In genomic region chr15:100429116-100429728, GRCh38 we compare ENCODE assay signal across 19 cellular contexts.
"Had no signal": no experiment of that assay in that cellular context is flagged by ENCODE, and none has a peak within 500 bp of the region (broad histone marks: within the 10 kb centered on the region; RNA-seq: fewer than 3 reads in every experiment).

No MANE protein-coding gene starts in this region.

- H3K27ac Mint-ChIP-seq: activated CD4-positive, alpha-beta T cell treated with anti-CD3 and anti-CD28 coated beads, Interleukin-2, amount 10 ng/mL, durations not matched to agents 24 days and 14 days; activated CD8-positive, alpha-beta T cell treated with anti-CD3 and anti-CD28 coated beads for 36 hours; activated naive CD4-positive, alpha-beta T cell treated with anti-CD3 and anti-CD28 coated beads, Interleukin-2, amount 50 U/mL, for 72 hours; naive B cell; stimulated activated effector memory CD8-positive, alpha-beta T cell treated with anti-CD3 and anti-CD28 coated beads, Interleukin-12 subunit alpha, Interleukin-12 subunit beta, amount 100 ng/mL, for 72 hours; T-helper 1 cell treated with Interleukin-12 subunit alpha and Interleukin-12 subunit beta and Interleukin-4 antibody, amounts not matched to agents 30 μg/mL and 1 μg/mL, for 36 hours; type B pancreatic cell had no signal

- H3K27me3 Mint-ChIP-seq: activated CD8-positive, alpha-beta T cell treated with anti-CD3 and anti-CD28 coated beads for 36 hours; type B pancreatic cell had no signal

- H3K4me1 ChIP-seq: esophagus muscularis mucosa, SJSA1, stomach had no signal

- H3K4me3 ChIP-seq: esophagus muscularis mucosa, lung, SJSA1, skin epidermis, stomach had no signal

- H3K9me3 ChIP-seq: SJSA1 had no signal

- H3K4me1 Mint-ChIP-seq: activated CD4-positive, alpha-beta T cell treated with anti-CD3 and anti-CD28 coated beads, Interleukin-2, amount 10 ng/mL, durations not matched to agents 24 days and 14 days; naive B cell; stimulated activated effector memory CD8-positive, alpha-beta T cell treated with anti-CD3 and anti-CD28 coated beads, Interleukin-12 subunit alpha, Interleukin-12 subunit beta, amount 100 ng/mL, for 72 hours had no signal

- H3K27ac ChIP-seq: esophagus muscularis mucosa, SJSA1, skin epidermis, stomach had no signal

- H3K36me3 ChIP-seq: esophagus muscularis mucosa, SJSA1, stomach had no signal

- DNase-seq: activated CD4-positive, alpha-beta T cell treated with anti-CD3 and anti-CD28 coated beads, Interleukin-2, amount 10 ng/mL, durations not matched to agents 24 days and 14 days; activated CD8-positive, alpha-beta T cell treated with anti-CD3 and anti-CD28 coated beads for 36 hours; activated gamma-delta T cell treated with Interleukin-2 at 50 U/mL for 16 hours; activated T-cell treated with anti-CD3 and anti-CD28 coated beads, Interleukin-2, amount 50 U/mL, for 48 hours; dermis blood vessel endothelial cell; effector memory CD4-positive, alpha-beta T cell; naive B cell; posterior cingulate gyrus; retina; stimulated activated CD4-positive, alpha-beta T cell treated with anti-CD3 and anti-CD28 coated beads, Interleukin-4, amount 100 ng/mL, for 24 hours; stomach had no signal

- ATAC-seq: activated CD8-positive, alpha-beta T cell treated with anti-CD3 and anti-CD28 coated beads for 36 hours; activated naive CD4-positive, alpha-beta T cell treated with anti-CD3 and anti-CD28 coated beads, Interleukin-2, amount 50 U/mL, for 72 hours; stimulated activated effector memory CD8-positive, alpha-beta T cell treated with anti-CD3 and anti-CD28 coated beads, Interleukin-12 subunit alpha, Interleukin-12 subunit beta, amount 100 ng/mL, for 72 hours had no signal

- H3K27me3 ChIP-seq: esophagus muscularis mucosa, SJSA1, stomach had no signal

- H3K36me3 Mint-ChIP-seq: stimulated activated effector memory CD8-positive, alpha-beta T cell treated with anti-CD3 and anti-CD28 coated beads, Interleukin-12 subunit alpha, Interleukin-12 subunit beta, amount 100 ng/mL, for 72 hours; type B pancreatic cell had no signal

- H3K4me3 Mint-ChIP-seq: activated CD4-positive, alpha-beta T cell treated with anti-CD3 and anti-CD28 coated beads, Interleukin-2, amount 10 ng/mL, durations not matched to agents 24 days and 14 days; activated CD8-positive, alpha-beta T cell treated with anti-CD3 and anti-CD28 coated beads for 36 hours; naive B cell; stimulated activated effector memory CD8-positive, alpha-beta T cell treated with anti-CD3 and anti-CD28 coated beads, Interleukin-12 subunit alpha, Interleukin-12 subunit beta, amount 100 ng/mL, for 72 hours; T-helper 1 cell treated with Interleukin-12 subunit alpha and Interleukin-12 subunit beta and Interleukin-4 antibody, amounts not matched to agents 30 μg/mL and 1 μg/mL, for 36 hours; type B pancreatic cell had no signal
